ENCODE assay signal across 9 cellular contexts in the genomic region with DNA sequence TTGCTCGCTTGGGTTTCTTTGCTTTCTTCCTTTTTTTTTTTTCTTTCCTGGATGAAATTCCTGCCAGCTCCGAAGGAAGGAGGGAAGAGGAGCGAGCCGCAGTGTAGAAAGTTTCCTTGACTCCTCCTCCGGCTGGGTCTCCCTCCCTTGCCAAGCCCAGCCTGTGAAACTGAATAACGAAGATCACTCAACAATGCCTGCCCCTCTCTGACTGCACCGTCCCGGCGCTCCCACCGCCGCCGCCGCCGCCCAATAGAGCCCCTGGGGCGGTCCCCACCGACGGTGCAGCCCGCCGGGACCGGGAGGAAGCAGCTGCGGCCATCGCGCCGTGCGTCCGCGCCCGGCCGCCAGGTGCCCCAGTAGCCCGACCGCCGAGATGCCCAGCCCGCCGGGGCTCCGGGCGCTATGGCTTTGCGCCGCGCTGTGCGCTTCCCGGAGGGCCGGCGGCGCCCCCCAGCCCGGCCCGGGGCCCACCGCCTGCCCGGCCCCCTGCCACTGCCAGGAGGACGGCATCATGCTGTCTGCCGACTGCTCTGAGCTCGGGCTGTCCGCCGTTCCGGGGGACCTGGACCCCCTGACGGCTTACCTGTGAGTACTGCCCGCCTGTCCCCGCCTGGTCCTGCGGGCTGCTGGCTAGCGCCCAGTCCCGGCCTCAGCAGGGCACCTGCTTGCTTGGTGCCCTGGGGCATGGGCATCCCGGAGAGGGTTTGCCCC. TPM values are rescaled to one million over a fixed set of nuclear protein-coding genes. Genes with fewer than 3 reads are reported as not detected.
DNase-seq lines count a peak whose midpoint lies in the region; ATAC-seq, FAIRE-seq and TF ChIP-seq lines count a peak whose summit lies in the region.
"Had no signal": no experiment of that assay in that cellular context is flagged by ENCODE, and none has a peak within 500 bp of the region (broad histone marks: within the 10 kb centered on the region; RNA-seq: fewer than 3 reads in every experiment).

A gene with protein sequence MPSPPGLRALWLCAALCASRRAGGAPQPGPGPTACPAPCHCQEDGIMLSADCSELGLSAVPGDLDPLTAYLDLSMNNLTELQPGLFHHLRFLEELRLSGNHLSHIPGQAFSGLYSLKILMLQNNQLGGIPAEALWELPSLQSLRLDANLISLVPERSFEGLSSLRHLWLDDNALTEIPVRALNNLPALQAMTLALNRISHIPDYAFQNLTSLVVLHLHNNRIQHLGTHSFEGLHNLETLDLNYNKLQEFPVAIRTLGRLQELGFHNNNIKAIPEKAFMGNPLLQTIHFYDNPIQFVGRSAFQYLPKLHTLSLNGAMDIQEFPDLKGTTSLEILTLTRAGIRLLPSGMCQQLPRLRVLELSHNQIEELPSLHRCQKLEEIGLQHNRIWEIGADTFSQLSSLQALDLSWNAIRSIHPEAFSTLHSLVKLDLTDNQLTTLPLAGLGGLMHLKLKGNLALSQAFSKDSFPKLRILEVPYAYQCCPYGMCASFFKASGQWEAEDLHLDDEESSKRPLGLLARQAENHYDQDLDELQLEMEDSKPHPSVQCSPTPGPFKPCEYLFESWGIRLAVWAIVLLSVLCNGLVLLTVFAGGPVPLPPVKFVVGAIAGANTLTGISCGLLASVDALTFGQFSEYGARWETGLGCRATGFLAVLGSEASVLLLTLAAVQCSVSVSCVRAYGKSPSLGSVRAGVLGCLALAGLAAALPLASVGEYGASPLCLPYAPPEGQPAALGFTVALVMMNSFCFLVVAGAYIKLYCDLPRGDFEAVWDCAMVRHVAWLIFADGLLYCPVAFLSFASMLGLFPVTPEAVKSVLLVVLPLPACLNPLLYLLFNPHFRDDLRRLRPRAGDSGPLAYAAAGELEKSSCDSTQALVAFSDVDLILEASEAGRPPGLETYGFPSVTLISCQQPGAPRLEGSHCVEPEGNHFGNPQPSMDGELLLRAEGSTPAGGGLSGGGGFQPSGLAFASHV (plus strand): TSS at position 186 of the 714 bp plus-strand sequence. CDS start 191 bp downstream, at position 377.

- TF ChIP-seq CTCF in spleen (IDR thresholded peaks at IDR 0.05 in 8 of 11, conservative IDR thresholded peaks at IDR 0.05 in 3 of 11): no peak

- DNase-seq in astrocyte of the hippocampus (ENCODE audit: low read depth, low spot score): peak; percentile 39
- peak; percentile 74 for DNase-seq in iPS-NIHi11 (ENCODE audit: low spot score)
- peak; percentile 73 for DNase-seq in spleen
- DNase-seq in HEK293T (ENCODE audit: extremely low spot score): no peak
- DNase-seq in GM12892 (ENCODE audit: insufficient read length): no peak
- DNase-seq: brain microvascular endothelial cell had no signal

- H3K9me3 ChIP-seq in spleen: no peaks in the 10 kb centered on the region

- peaks cover 5 to 32% (median 17%) of the 10 kb centered on the region in 6 donors for H3K4me1 ChIP-seq in spleen

- H3K36me3 ChIP-seq in spleen: no peaks in the 10 kb centered on the region
- H3K36me3 ChIP-seq: brain microvascular endothelial cell had no signal

- H3K27ac ChIP-seq in spleen: peak within 1 kb of the TSS in 4 of 8 donors; percentile 34 to 57 (median 43)
- H3K27ac ChIP-seq: brain microvascular endothelial cell, VCaP had no signal

- TF ChIP-seq POLR2A in spleen (IDR thresholded peaks at IDR 0.05) (no peak), GM12892 (IDR thresholded peaks at IDR 0.05; ENCODE audit: low read depth, low read length) (no peak)

- no peak for TF ChIP-seq EP300 in Ishikawa (IDR thresholded peaks at IDR 0.05; ENCODE audit: borderline replicate concordance)

- CTCF ChIA-PET in HEK293T (lab: Yijun Ruan, JAX): interaction anchor here (1.0 to 2.0 kb wide), 5 partner anchors 8 to 123 kb away, joined by 3 to 15 read pairs (median 5); no protein-coding TSS in a partner anchor

- no peak for FAIRE-seq in GM12892 (lab: Jason Lieb, UNC)

- intact Hi-C loops in spleen (cut with DNase I; ENCODE audit: low total_unique reads): no loop called here

- no peak for ATAC-seq in HG03097 (IDR thresholded peaks at IDR 0.05; ENCODE audit: low FRiP score, unreplicated experiment)

- no peak for TF ChIP-seq RAD21 in Ishikawa (IDR thresholded peaks at IDR 0.05; ENCODE audit: low read depth)

- POLR2A ChIA-PET in HEK293T (lab: Yijun Ruan, JAX): no interaction called here

- peaks cover 0 to 44% (median 22%) of the 10 kb centered on the region in 7 donors for H3K27me3 ChIP-seq in spleen (replicated peaks in 1 of 7)

- H3K4me3 ChIP-seq in spleen: peak within 1 kb of the TSS; percentile 5 to 58 (median 22)

- 1 to 5% (median 4%) methylated on average over 29 to 61 of the region's 61 CpGs for WGBS in spleen, 5 donors

TF ChIP-seq in Ishikawa, 13 proteins besides CTCF, POLR2A, EP300 and RAD21:
- TF ChIP-seq YY1 (IDR thresholded peaks at IDR 0.05; ENCODE audit: low read depth) (no peak), ZBTB7A (IDR thresholded peaks at IDR 0.05; ENCODE audit: low read depth) (peak; percentile 23; the same call in 1 of the 2 replicates), TAF1 (IDR thresholded peaks at IDR 0.05; ENCODE audit: low read depth) (no peak), TCF12 (IDR thresholded peaks at IDR 0.05; ENCODE audit: low read depth) (no peak)
- TF ChIP-seq, protein P1, sequence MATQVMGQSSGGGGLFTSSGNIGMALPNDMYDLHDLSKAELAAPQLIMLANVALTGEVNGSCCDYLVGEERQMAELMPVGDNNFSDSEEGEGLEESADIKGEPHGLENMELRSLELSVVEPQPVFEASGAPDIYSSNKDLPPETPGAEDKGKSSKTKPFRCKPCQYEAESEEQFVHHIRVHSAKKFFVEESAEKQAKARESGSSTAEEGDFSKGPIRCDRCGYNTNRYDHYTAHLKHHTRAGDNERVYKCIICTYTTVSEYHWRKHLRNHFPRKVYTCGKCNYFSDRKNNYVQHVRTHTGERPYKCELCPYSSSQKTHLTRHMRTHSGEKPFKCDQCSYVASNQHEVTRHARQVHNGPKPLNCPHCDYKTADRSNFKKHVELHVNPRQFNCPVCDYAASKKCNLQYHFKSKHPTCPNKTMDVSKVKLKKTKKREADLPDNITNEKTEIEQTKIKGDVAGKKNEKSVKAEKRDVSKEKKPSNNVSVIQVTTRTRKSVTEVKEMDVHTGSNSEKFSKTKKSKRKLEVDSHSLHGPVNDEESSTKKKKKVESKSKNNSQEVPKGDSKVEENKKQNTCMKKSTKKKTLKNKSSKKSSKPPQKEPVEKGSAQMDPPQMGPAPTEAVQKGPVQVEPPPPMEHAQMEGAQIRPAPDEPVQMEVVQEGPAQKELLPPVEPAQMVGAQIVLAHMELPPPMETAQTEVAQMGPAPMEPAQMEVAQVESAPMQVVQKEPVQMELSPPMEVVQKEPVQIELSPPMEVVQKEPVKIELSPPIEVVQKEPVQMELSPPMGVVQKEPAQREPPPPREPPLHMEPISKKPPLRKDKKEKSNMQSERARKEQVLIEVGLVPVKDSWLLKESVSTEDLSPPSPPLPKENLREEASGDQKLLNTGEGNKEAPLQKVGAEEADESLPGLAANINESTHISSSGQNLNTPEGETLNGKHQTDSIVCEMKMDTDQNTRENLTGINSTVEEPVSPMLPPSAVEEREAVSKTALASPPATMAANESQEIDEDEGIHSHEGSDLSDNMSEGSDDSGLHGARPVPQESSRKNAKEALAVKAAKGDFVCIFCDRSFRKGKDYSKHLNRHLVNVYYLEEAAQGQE (IDR thresholded peaks at IDR 0.05; ENCODE audit: low read depth): no peak

TF ChIP-seq in HEK293T, 16 proteins besides CTCF, POLR2A, EP300 and RAD21:
- TF ChIP-seq CTBP1 (IDR thresholded peaks at IDR 0.05; ENCODE audit: borderline replicate concordance) (no peak), FOXM1 (IDR thresholded peaks at IDR 0.05; ENCODE audit: borderline replicate concordance) (no peak), BHLHE40 (IDR thresholded peaks at IDR 0.05; ENCODE audit: borderline replicate concordance) (no peak)

RNA-seq across cellular contexts. Expression of the gene that starts here (rescaled TPM):
- total RNA-seq in spleen: 10 to 100 TPM in 3 of 7 donors, 1 to 10 TPM in 4; 1.9 to 24.5 (median 8.6) TPM
- polyA plus RNA-seq in spleen: 1 to 10 TPM in 2 of 3 donors, under 1 TPM in 1; 0.61 to 3.3 (median 2.0) TPM
- not detected for polyA plus RNA-seq in GM12892 (2012; ENCODE audit: missing spikeins)

Comparison
In these comparisons a context has a peak if more than half of its experiments do, and no peak if none do; other contexts are left out.
1. DNase-seq: peak in astrocyte of the hippocampus (single experiment), iPS-NIHi11 (single experiment) and spleen (single experiment); none in HEK293T (single experiment) and GM12892 (single experiment).